In genomic region chr2:190881480-190882326, GRCh38 we compare ENCODE assay signal across 8 cellular contexts. TPM values are rescaled to one million over a fixed set of nuclear protein-coding genes. Genes with fewer than 3 reads are reported as not detected.
DNase-seq lines count a peak whose midpoint lies in the region; ATAC-seq and TF ChIP-seq lines count a peak whose summit lies in the region.

No MANE protein-coding gene starts in this region.

- no peaks in the 10 kb centered on the region for H3K9me3 ChIP-seq in CD8-positive, alpha-beta T cell (ENCODE audit: low read length)
- H3K9me3 ChIP-seq in endodermal cell (ENCODE audit: control insufficient read depth, low read length) (no peaks in the 10 kb centered on the region), mononuclear cell (ENCODE audit: low read depth, low read length) (no peaks in the 10 kb centered on the region)

- peak overlapping the region; percentile 94 for H3K27ac ChIP-seq in CD8-positive, alpha-beta T cell (ENCODE audit: low read depth, low read length)
- no peak overlapping the region for H3K27ac ChIP-seq in endodermal cell (ENCODE audit: low read depth, low read length)

- peak overlapping the region; percentile 95 for H3K4me3 ChIP-seq in CD8-positive, alpha-beta T cell (ENCODE audit: low read depth, low read length)
- peak overlapping the region; percentile 84 for H3K4me3 ChIP-seq in endodermal cell (ENCODE audit: low read length)
- H3K4me3 ChIP-seq in mononuclear cell (ENCODE audit: low read length) = peak overlapping the region; percentile 79

- peak overlapping the region; percentile 98 for H3K27ac Mint-ChIP-seq in CD8-positive, alpha-beta T cell
- peak overlapping the region; percentile 99 for H3K27ac Mint-ChIP-seq in activated CD8-positive, alpha-beta memory T cell treated with anti-CD3 and anti-CD28 coated beads, Interleukin-2, amount 10 ng/mL, durations not matched to agents 7 days and 5 days
- peak overlapping the region; percentile 66 for H3K27ac Mint-ChIP-seq in endodermal cell

- CTCF ChIA-PET in CD8-positive, alpha-beta T cell (lab: Charles Lee) = interaction anchor here (1.5 to 12.2 kb wide), 2 partner anchors 31 to 66 kb away, joined by 6 to 70 read pairs; no protein-coding TSS in a partner anchor
- CTCF ChIA-PET in activated CD8-positive, alpha-beta memory T cell treated with anti-CD3 and anti-CD28 coated beads, Interleukin-2, amount 10 ng/mL, durations not matched to agents 7 days and 5 days (lab: Charles Lee) = interaction anchor here (0.8 to 2.7 kb wide), 6 partner anchors 8 to 142 kb away, joined by 3 to 12 read pairs (median 4); no protein-coding TSS in a partner anchor

- H3K36me3 Mint-ChIP-seq in CD8-positive, alpha-beta T cell = peaks cover 26% of the 10 kb centered on the region
- peaks cover 31% of the 10 kb centered on the region for H3K36me3 Mint-ChIP-seq in activated CD8-positive, alpha-beta memory T cell treated with anti-CD3 and anti-CD28 coated beads, Interleukin-2, amount 10 ng/mL, durations not matched to agents 7 days and 5 days
- peaks cover 3% of the 10 kb centered on the region for H3K36me3 Mint-ChIP-seq in endodermal cell (ENCODE audit: low read depth)

- 1 to 3% methylated on average over 24 to 54 of the region's 56 CpGs for WGBS in endodermal cell (ENCODE audit: insufficient coverage in 1 of 2, insufficient read length in 1 of 2), 2 experiments

- no peaks in the 10 kb centered on the region for H3K27me3 ChIP-seq in CD8-positive, alpha-beta T cell (ENCODE audit: insufficient read depth, low read length)
- H3K27me3 ChIP-seq in endodermal cell (ENCODE audit: control insufficient read depth, insufficient read depth, low read length, poor library complexity, severe bottlenecking) (no peaks in the 10 kb centered on the region), mononuclear cell (ENCODE audit: insufficient read depth, low read length) (no peaks in the 10 kb centered on the region)

- H3K9me3 Mint-ChIP-seq in CD8-positive, alpha-beta T cell = no peaks in the 10 kb centered on the region
- no peaks in the 10 kb centered on the region for H3K9me3 Mint-ChIP-seq in activated CD8-positive, alpha-beta memory T cell treated with anti-CD3 and anti-CD28 coated beads, Interleukin-2, amount 10 ng/mL, durations not matched to agents 7 days and 5 days (ENCODE audit: low read depth)
- H3K9me3 Mint-ChIP-seq in endodermal cell = no peaks in the 10 kb centered on the region

- H3K4me1 ChIP-seq in CD8-positive, alpha-beta T cell (ENCODE audit: insufficient read depth, low read length) = peaks cover 47% of the 10 kb centered on the region
- H3K4me1 ChIP-seq in endodermal cell (ENCODE audit: control insufficient read depth, insufficient read depth, low read length) (no peaks in the 10 kb centered on the region), mononuclear cell (ENCODE audit: insufficient read depth, low read length) (peaks cover 42% of the 10 kb centered on the region)

- DNase-seq in CD8-positive, alpha-beta T cell = peak; percentile 46 to 87 (median 67)
- DNase-seq in HK-2 (ENCODE audit: unreplicated experiment) (peak; percentile 65), NOMO-1 (lab: John Stamatoyannopoulos, UW; ENCODE audit: unreplicated experiment in 2 of 2) (peak; percentile 62 to 92), endodermal cell (peak; percentile 80)
- peak; percentile 90 for DNase-seq in activated CD8-positive, alpha-beta memory T cell treated with anti-CD3 and anti-CD28 coated beads, Interleukin-2, amount 10 ng/mL, durations not matched to agents 7 days and 5 days
- peak; percentile 58 for DNase-seq in stimulated activated CD8-positive, alpha-beta memory T cell treated with anti-CD3 and anti-CD28 coated beads, Interleukin-4, amount 100 ng/mL, for 24 hours (ENCODE audit: low read depth)

- peak overlapping the region; percentile 92 for H3K4me3 Mint-ChIP-seq in CD8-positive, alpha-beta T cell
- peak overlapping the region; percentile 96 for H3K4me3 Mint-ChIP-seq in activated CD8-positive, alpha-beta memory T cell treated with anti-CD3 and anti-CD28 coated beads, Interleukin-2, amount 10 ng/mL, durations not matched to agents 7 days and 5 days
- peak overlapping the region; percentile 77 for H3K4me3 Mint-ChIP-seq in endodermal cell

- no peaks in the 10 kb centered on the region for H3K36me3 ChIP-seq in CD8-positive, alpha-beta T cell (ENCODE audit: insufficient read depth, low read length)
- peaks cover 13% of the 10 kb centered on the region for H3K36me3 ChIP-seq in endodermal cell (ENCODE audit: control insufficient read depth, insufficient read depth, low read length)

- no peak for TF ChIP-seq CTCF in CD8-positive, alpha-beta T cell (IDR thresholded peaks at IDR 0.05)
- TF ChIP-seq CTCF in endodermal cell (conservative IDR thresholded peaks at IDR 0.05) = no peak

- ATAC-seq in CD8-positive, alpha-beta T cell = peak; percentile 53
- peak; percentile 49 for ATAC-seq in GM19455 (IDR thresholded peaks at IDR 0.05; ENCODE audit: unreplicated experiment)
- ATAC-seq in activated CD8-positive, alpha-beta memory T cell treated with anti-CD3 and anti-CD28 coated beads, Interleukin-2, amount 10 ng/mL, durations not matched to agents 7 days and 5 days = peak; percentile 43

- intact Hi-C loops in CD8-positive, alpha-beta T cell (cut with DNase I, micrococcal nuclease) = loop anchor here (1.0 to 10.0 kb wide), 16 partner anchors 31 to 1439 kb away; partner anchors contain the start of genes ASNSD1 (in 2 of the 2), MFSD6 (in 1 of the 2), NAB1 (in 1 of the 2) and NABP1 (in 1 of the 2)

- no peaks in the 10 kb centered on the region for H3K27me3 Mint-ChIP-seq in CD8-positive, alpha-beta T cell (ENCODE audit: low read depth)
- H3K27me3 Mint-ChIP-seq in activated CD8-positive, alpha-beta memory T cell treated with anti-CD3 and anti-CD28 coated beads, Interleukin-2, amount 10 ng/mL, durations not matched to agents 7 days and 5 days = peaks cover 2% of the 10 kb centered on the region
- H3K27me3 Mint-ChIP-seq in endodermal cell (ENCODE audit: insufficient read depth) = no peaks in the 10 kb centered on the region

- H3K9ac ChIP-seq in endodermal cell (ENCODE audit: extremely low read depth, low read length, poor library complexity, severe bottlenecking) = peak overlapping the region; percentile 21

- H3K4me1 Mint-ChIP-seq in CD8-positive, alpha-beta T cell (ENCODE audit: low read depth) = peaks cover 49% of the 10 kb centered on the region
- H3K4me1 Mint-ChIP-seq in activated CD8-positive, alpha-beta memory T cell treated with anti-CD3 and anti-CD28 coated beads, Interleukin-2, amount 10 ng/mL, durations not matched to agents 7 days and 5 days = peaks cover 38% of the 10 kb centered on the region
- peaks cover 22% of the 10 kb centered on the region for H3K4me1 Mint-ChIP-seq in endodermal cell

- POLR2A ChIA-PET in CD8-positive, alpha-beta T cell (lab: Charles Lee) = interaction anchor here (0.7 to 4.1 kb wide), 23 partner anchors 10 to 796 kb away, joined by 3 to 38 read pairs (median 5); partner anchors contain the start of genes MFSD6, NABP1, NEMP2 and STAT1

RNA-seq across cellular contexts. Expression of gene GLS, which starts 1.1 kb away (rescaled TPM):
- 100 to 1,000 TPM; 254 to 265 TPM for total RNA-seq in CD8-positive, alpha-beta T cell
- total RNA-seq in activated CD8-positive, alpha-beta memory T cell treated with anti-CD3 and anti-CD28 coated beads, Interleukin-2, amount 10 ng/mL, durations not matched to agents 7 days and 5 days = 100 to 1,000 TPM; 187 to 191 TPM
- total RNA-seq in endodermal cell = 10 to 100 TPM; 47.2 to 99.3 TPM
- polyA plus RNA-seq in endodermal cell (2013, experiment 1 of 2) = 34.8 TPM
- polyA plus RNA-seq in endodermal cell (2013, experiment 2 of 2) = 38.4 TPM
- total RNA-seq in mononuclear cell = 256 TPM
